In genomic region chr19:50556236-50557008, GRCh38 we compare ENCODE assay signal across 8 cellular contexts. TPM values are rescaled to one million over a fixed set of nuclear protein-coding genes. Genes with fewer than 3 reads are reported as not detected.
DNase-seq lines count a peak whose midpoint lies in the region; ATAC-seq, FAIRE-seq and TF ChIP-seq lines count a peak whose summit lies in the region.

No MANE protein-coding gene starts in this region.

- no CpG with 5 or more reads among the region's 42 CpGs for WGBS in mesendoderm (ENCODE audit: extremely low coverage, insufficient coverage, low lambda C conversion rate)

- H2BK5ac ChIP-seq in mesendoderm (ENCODE audit: low read length), result no peak overlapping the region

- H3K27ac ChIP-seq in 22Rv1 (no peak overlapping the region), mesendoderm (ENCODE audit: low read depth, low read length) (no peak overlapping the region)
- no peak overlapping the region for H3K27ac ChIP-seq in effector memory CD4-positive, alpha-beta T cell (ENCODE audit: insufficient read depth, low read length, poor library complexity, severe bottlenecking)

- H3K4me1 ChIP-seq in effector memory CD4-positive, alpha-beta T cell (ENCODE audit: control insufficient read depth, insufficient read depth, low read length, poor library complexity, severe bottlenecking), result peaks cover 11% of the 10 kb centered on the region
- H3K4me1 ChIP-seq in mesendoderm (ENCODE audit: control insufficient read depth, low read depth, low read length), result no peaks in the 10 kb centered on the region

- H4K5ac ChIP-seq in mesendoderm (ENCODE audit: low read length), result no peak overlapping the region

- peak; percentile 86 for DNase-seq in GM18507 (ENCODE audit: extremely low spot score, insufficient read length, low read depth)
- DNase-seq in NCI-H82 (lab: John Stamatoyannopoulos, UW), result peak; percentile 75
- peak; percentile 41 to 44 for DNase-seq in activated CD8-positive, alpha-beta memory T cell treated with anti-CD3 and anti-CD28 coated beads for 4 hours (ENCODE audit: low read depth in 2 of 2)
- peak; percentile 25 to 48 (median 44) for DNase-seq in effector memory CD4-positive, alpha-beta T cell
- peak; percentile 88 for DNase-seq in mesendoderm
- peak; percentile 55 for DNase-seq in stimulated activated CD8-positive, alpha-beta memory T cell treated with anti-CD3 and anti-CD28 coated beads, Interleukin-15, amount 100 ng/mL, for 1 hour (ENCODE audit: low read depth)

- peak overlapping the region; percentile 45 for H3K56ac ChIP-seq in mesendoderm (ENCODE audit: low read length)

- no peak overlapping the region for H3K18ac ChIP-seq in mesendoderm (ENCODE audit: low read length)

- H3K36me3 ChIP-seq in effector memory CD4-positive, alpha-beta T cell (ENCODE audit: control insufficient read depth, insufficient read depth, low read length), result no peaks in the 10 kb centered on the region
- H3K36me3 ChIP-seq in mesendoderm (ENCODE audit: control insufficient read depth, insufficient read depth, low read length), result no peaks in the 10 kb centered on the region

- H3K4me3 ChIP-seq in effector memory CD4-positive, alpha-beta T cell (ENCODE audit: insufficient read depth, low read depth, low read length, poor library complexity, severe bottlenecking), result peak overlapping the region; percentile 56
- H3K4me3 ChIP-seq in mesendoderm (ENCODE audit: low read length), result peak overlapping the region; percentile 29

- no peak overlapping the region for H4K8ac ChIP-seq in mesendoderm (ENCODE audit: low read depth, low read length)

- FAIRE-seq in GM18507 (lab: Jason Lieb, UNC), result peak; percentile 51

- no peaks in the 10 kb centered on the region for H3K79me1 ChIP-seq in mesendoderm (ENCODE audit: low read length)

- peak; percentile 99 for TF ChIP-seq CTCF in 22Rv1 (IDR thresholded peaks at IDR 0.05)

- H3K4ac ChIP-seq in mesendoderm (ENCODE audit: low read depth, low read length), result no peak overlapping the region

- ATAC-seq in HG02840 (IDR thresholded peaks at IDR 0.05; ENCODE audit: low FRiP score, unreplicated experiment), result no peak

- H3K79me2 ChIP-seq in mesendoderm (ENCODE audit: control insufficient read depth, insufficient read depth, low read length), result no peaks in the 10 kb centered on the region

- no peak overlapping the region for H2BK15ac ChIP-seq in mesendoderm (replicated peaks; ENCODE audit: low read depth)

- H3K9me3 ChIP-seq in effector memory CD4-positive, alpha-beta T cell (ENCODE audit: control insufficient read depth, low read length), result no peaks in the 10 kb centered on the region

- H3K9ac ChIP-seq in mesendoderm (ENCODE audit: low read length), result peak overlapping the region; percentile 52

- H2AK5ac ChIP-seq in mesendoderm (ENCODE audit: low read length), result no peak overlapping the region

- peaks cover 27% of the 10 kb centered on the region for H3K27me3 ChIP-seq in effector memory CD4-positive, alpha-beta T cell (replicated peaks; ENCODE audit: control insufficient read depth, insufficient read depth, low read length, poor library complexity, severe bottlenecking)
- H3K27me3 ChIP-seq in mesendoderm (ENCODE audit: insufficient read depth, low read length, poor library complexity), result peaks cover 14% of the 10 kb centered on the region

- no peak overlapping the region for H2BK120ac ChIP-seq in mesendoderm (ENCODE audit: low read depth, low read length)

- H3K4me2 ChIP-seq in mesendoderm (ENCODE audit: low read length), result peak overlapping the region; percentile 40

- no peak overlapping the region for H3K23ac ChIP-seq in mesendoderm (ENCODE audit: low read length)

RNA-seq across cellular contexts. Expression of gene LRRC4B, which starts 11.8 kb away (rescaled TPM):
- 0.31 TPM for polyA plus RNA-seq in mesendoderm (2013, experiment 1 of 2)
- polyA plus RNA-seq in mesendoderm (2013, experiment 2 of 2), result 0.24 TPM

RNA-seq across cellular contexts. Expression of gene ASPDH, which starts 42.7 kb away (rescaled TPM):
- polyA plus RNA-seq in mesendoderm (2013, experiment 1 of 2), result not detected
- not detected for polyA plus RNA-seq in mesendoderm (2013, experiment 2 of 2)

RNA-seq across cellular contexts. Expression of gene JOSD2, which starts 45.4 kb away (rescaled TPM):
- 2.1 TPM for polyA plus RNA-seq in mesendoderm (2013, experiment 1 of 2)
- polyA plus RNA-seq in mesendoderm (2013, experiment 2 of 2), result 2.2 TPM
